Comparison of ENCODE assay signal across 17 cellular contexts in genomic region chr4:110014233-110014632, GRCh38.
DNase-seq lines count a peak whose midpoint lies in the region; ATAC-seq and TF ChIP-seq lines count a peak whose summit lies in the region.
"Had no signal": no experiment of that assay in that cellular context is flagged by ENCODE, and none has a peak within 500 bp of the region (broad histone marks: within the 10 kb centered on the region; RNA-seq: fewer than 3 reads in every experiment).

No MANE protein-coding gene starts in this region.

- no peaks in the 10 kb centered on the region for H3K27me3 ChIP-seq in esophagus muscularis mucosa
- no peaks in the 10 kb centered on the region for H3K27me3 ChIP-seq in trophoblast cell (ENCODE audit: insufficient read depth, low read length)

- no peak for TF ChIP-seq CTCF in esophagus muscularis mucosa (IDR thresholded peaks at IDR 0.05)

- peaks cover 14% of the 10 kb centered on the region for H3K36me3 ChIP-seq in SK-N-MC (ENCODE audit: insufficient read depth, low read length)
- H3K36me3 ChIP-seq in esophagus muscularis mucosa, result no peaks in the 10 kb centered on the region
- H3K36me3 ChIP-seq in trophoblast cell (ENCODE audit: control insufficient read depth in 1 of 2, insufficient read depth in 2 of 2, low read length in 2 of 2), result no peaks in the 10 kb centered on the region

- peaks cover 0 to 7% (median 2%) of the 10 kb centered on the region in 3 donors for H3K9me3 Mint-ChIP-seq in T-cell
- H3K9me3 Mint-ChIP-seq: HFFc6 had no signal

- H3K4me1 Mint-ChIP-seq in T-cell, result peaks cover 0 to 1% (median 0%) of the 10 kb centered on the region in 3 donors

- peak overlapping the region; percentile 66 for H2BK12ac ChIP-seq in trophoblast cell (ENCODE audit: low read length)

- no peak overlapping the region for H3K27ac Mint-ChIP-seq in T-cell
- H3K27ac Mint-ChIP-seq: CD4-positive, alpha-beta memory T cell; HFFc6 had no signal

- H2BK120ac ChIP-seq in trophoblast cell (ENCODE audit: insufficient read depth, low read length, poor library complexity), result no peak overlapping the region

- no peak overlapping the region for H3K18ac ChIP-seq in trophoblast cell (ENCODE audit: low read length)

- no peak overlapping the region for H4K12ac ChIP-seq in trophoblast cell (ENCODE audit: low read depth, low read length)

- peak overlapping the region; percentile 54 for H2AK5ac ChIP-seq in trophoblast cell (ENCODE audit: low read length)

- no peak overlapping the region for H2BK5ac ChIP-seq in trophoblast cell (ENCODE audit: low read depth, low read length, poor library complexity)

- H2AFZ ChIP-seq in trophoblast cell (ENCODE audit: insufficient read depth, low read length, poor library complexity), result no peak overlapping the region

- CTCF ChIA-PET in T-cell (lab: Charles Lee), result interaction anchor here (0.8 to 1.3 kb wide), 4 partner anchors 463 to 502 kb away, joined by 3 to 4 read pairs (median 4); no protein-coding TSS in a partner anchor

- 95% methylated on average over 6 of the region's 6 CpGs for WGBS in esophagus muscularis mucosa
- no CpG with 5 or more reads among the region's 6 CpGs for WGBS in trophoblast cell (ENCODE audit: extremely low coverage, insufficient coverage, insufficient read length)

- H3K27me3 Mint-ChIP-seq in T-cell, result peaks cover 0 to 10% of the 10 kb centered on the region in 2 donors

- H3K4me3 Mint-ChIP-seq in T-cell, result no peak overlapping the region
- H3K4me3 Mint-ChIP-seq: CD4-positive, alpha-beta memory T cell; HFFc6 had no signal

- peaks cover 1% of the 10 kb centered on the region for H3K79me1 ChIP-seq in trophoblast cell (ENCODE audit: low read length)

- no peak overlapping the region for H3K4ac ChIP-seq in trophoblast cell (ENCODE audit: low read depth, low read length)

- H3K9ac ChIP-seq in SK-N-MC (ENCODE audit: insufficient read length) (no peak overlapping the region), trophoblast cell (ENCODE audit: low read length) (no peak overlapping the region)

- no peak overlapping the region for H4K8ac ChIP-seq in trophoblast cell (ENCODE audit: low read depth, low read length)

- no peak overlapping the region for H4K91ac ChIP-seq in trophoblast cell (ENCODE audit: low read depth, low read length)

- POLR2A ChIA-PET in T-cell (lab: Charles Lee), result no interaction called here

- TF ChIP-seq POLR2A in esophagus muscularis mucosa (IDR thresholded peaks at IDR 0.05; ENCODE audit: low read depth), result no peak

- no peak overlapping the region for H3K4me2 ChIP-seq in trophoblast cell (ENCODE audit: low read length)

- peak overlapping the region; percentile 68 for H3K14ac ChIP-seq in trophoblast cell (ENCODE audit: low read length)

- ATAC-seq in T-cell (replicated peaks in 1 of 4), result no peak
- ATAC-seq: HCT116 had no signal

- H3K9me3 ChIP-seq in SK-N-MC (ENCODE audit: low read depth, low read length) (no peaks in the 10 kb centered on the region; the same call in 1 of the 2 replicates), esophagus muscularis mucosa (no peaks in the 10 kb centered on the region), trophoblast cell (ENCODE audit: insufficient read depth, low read depth, low read length) (no peaks in the 10 kb centered on the region)

- DNase-seq in SK-N-MC (ENCODE audit: low read depth, low spot score) (no peak), esophagus muscularis mucosa (ENCODE audit: extremely low spot score) (peak; percentile 75), trophoblast cell (no peak), iPS-NIHi7 (ENCODE audit: extremely low spot score) (no peak), NCI-H524 treated with DMSO at 0.1 percent for 48 hours (lab: John Stamatoyannopoulos, UW) (no peak), T-cell (no peak)
- DNase-seq: C1 segment of cervical spinal cord; Calu3; CD4-positive, alpha-beta memory T cell; COR-L47; DMS53; DMS79 treated with DMSO at 0.1 percent for 48 hours; GF-D8; GOT3; H7; HFFc6 had no signal

- H3K4me3 ChIP-seq in SK-N-MC (no peak overlapping the region), esophagus muscularis mucosa (no peak overlapping the region), trophoblast cell (ENCODE audit: low read depth, low read length) (no peak overlapping the region)

- intact Hi-C loops in esophagus muscularis mucosa (cut with DNase I), result no loop called here

- peak overlapping the region; percentile 40; the same call in 1 of the 2 replicates for H3K27ac ChIP-seq in SK-N-MC
- no peak overlapping the region for H3K27ac ChIP-seq in esophagus muscularis mucosa (replicated peaks in 1 of 4)
- H3K27ac ChIP-seq in trophoblast cell (ENCODE audit: low read depth, low read length), result no peak overlapping the region

- no peak for TF ChIP-seq EP300 in esophagus muscularis mucosa (IDR thresholded peaks at IDR 0.05)

- no peaks in the 10 kb centered on the region for H3K36me3 Mint-ChIP-seq in T-cell

- H3K4me1 ChIP-seq in esophagus muscularis mucosa, result no peaks in the 10 kb centered on the region
- peaks cover 4% of the 10 kb centered on the region in 2 experiments for H3K4me1 ChIP-seq in trophoblast cell (ENCODE audit: control insufficient read depth in 1 of 2, insufficient read depth in 2 of 2, low read length in 2 of 2)

- no peak overlapping the region for H3K23ac ChIP-seq in trophoblast cell (ENCODE audit: low read length)

- H3K79me2 ChIP-seq in trophoblast cell (ENCODE audit: control insufficient read depth, insufficient read depth, low read length, poor library complexity), result no peaks in the 10 kb centered on the region
